Comparison of ENCODE assay signal across 22 cellular contexts in the genomic region with DNA sequence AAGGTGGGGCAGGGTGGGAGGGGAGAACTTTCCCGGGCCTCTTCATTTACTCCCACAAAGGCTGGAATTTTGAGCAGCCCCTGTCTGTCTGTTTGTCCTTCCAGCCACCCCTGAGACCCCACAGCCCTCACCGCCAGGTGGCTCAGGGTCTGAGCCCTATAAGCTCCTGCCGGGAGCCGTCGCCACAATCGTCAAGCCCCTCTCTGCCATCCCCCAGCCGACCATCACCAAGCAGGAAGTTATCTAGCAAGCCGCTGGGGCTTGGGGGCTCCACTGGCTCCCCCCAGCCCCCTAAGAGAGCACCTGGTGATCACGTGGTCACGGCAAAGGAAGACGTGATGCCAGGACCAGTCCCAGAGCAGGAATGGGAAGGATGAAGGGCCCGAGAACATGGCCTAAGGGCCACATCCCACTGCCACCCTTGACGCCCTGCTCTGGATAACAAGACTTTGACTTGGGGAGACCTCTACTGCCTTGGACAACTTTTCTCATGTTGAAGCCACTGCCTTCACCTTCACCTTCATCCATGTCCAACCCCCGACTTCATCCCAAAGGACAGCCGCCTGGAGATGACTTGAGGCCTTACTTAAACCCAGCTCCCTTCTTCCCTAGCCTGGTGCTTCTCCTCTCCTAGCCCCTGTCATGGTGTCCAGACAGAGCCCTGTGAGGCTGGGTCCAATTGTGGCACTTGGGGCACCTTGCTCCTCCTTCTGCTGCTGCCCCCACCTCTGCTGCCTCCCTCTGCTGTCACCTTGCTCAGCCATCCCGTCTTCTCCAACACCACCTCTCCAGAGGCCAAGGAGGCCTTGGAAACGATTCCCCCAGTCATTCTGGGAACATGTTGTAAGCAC.
"Had no signal": no experiment of that assay in that cellular context is flagged by ENCODE, and none has a peak within 500 bp of the region (broad histone marks: within the 10 kb centered on the region; RNA-seq: fewer than 3 reads in every experiment).

No MANE protein-coding gene starts in this region.

- H3K4me2 ChIP-seq: KMS-11, SK-N-SH had no signal

- H3K9ac ChIP-seq: KMS-11, SK-N-SH had no signal

- H3K27ac ChIP-seq: HL-60, KMS-11 had no signal

- H3K9me3 ChIP-seq: SK-N-SH had no signal

- DNase-seq: IMR-90, Kasumi-1, MM.1S, NCI-H1092 treated with DMSO at 0.1 percent for 48 hours, NCI-H1436, NCI-H187, NCI-H2029, NCI-H2081 treated with DMSO at 0.1 percent for 48 hours, NCI-H2171, NCI-H226, NCI-H446, NCI-H510A, NCI-H524 treated with DMSO at 0.1 percent for 48 hours, NCI-H69, NCI-H774, RPMI8226, SHP77, SK-N-SH, SW 1271 had no signal

- FAIRE-seq: RCC 7860 had no signal
